ENCODE assay signal across 1 cellular context in genomic region chrX:66005832-66006449, GRCh38.
TF ChIP-seq lines count a peak whose summit lies in the region.

No MANE protein-coding gene starts in this region.

TF ChIP-seq in K562, 482 proteins besides CTCF, POLR2A, EP300 and RAD21 (continued from another document and continues in another):
- TF ChIP-seq HMBOX1 (IDR thresholded peaks at IDR 0.05) (peak; percentile 48; the same call in 1 of the 2 replicates), ZFP36 (IDR thresholded peaks at IDR 0.05; ENCODE audit: low read depth, low read length, partially characterized antibody) (no peak), ZNF280B (CRISPR knock-in tag; IDR thresholded peaks at IDR 0.05) (no peak), GATAD2A (IDR thresholded peaks at IDR 0.05) (peak; percentile 36; the same call in 1 of the 2 replicates), TEAD4 (IDR thresholded peaks at IDR 0.05; ENCODE audit: low read length) (peak; percentile 29; the same call in 1 of the 2 replicates), TEAD4 (CRISPR knock-in tag; IDR thresholded peaks at IDR 0.05; ENCODE audit: borderline replicate concordance) (no peak), ARID1B (IDR thresholded peaks at IDR 0.05) (peak; percentile 39), TCF15 (CRISPR knock-in tag; IDR thresholded peaks at IDR 0.05) (no peak), TAL1 (IDR thresholded peaks at IDR 0.05) (peak; percentile 15), CCNT2 (IDR thresholded peaks at IDR 0.05; ENCODE audit: borderline replicate concordance, extremely low read depth, insufficient read length, low read depth, low read length) (peak; percentile 61), ADNP (tag; IDR thresholded peaks at IDR 0.05) (no peak), RFX1 (IDR thresholded peaks at IDR 0.05) (peak; percentile 44), AFF1 (IDR thresholded peaks at IDR 0.05; ENCODE audit: low read depth in 1 of 2, partially characterized antibody in 2 of 2) (peak in 1 of 2 experiments; percentile 39), NR2F6 (CRISPR knock-in tag; IDR thresholded peaks at IDR 0.05) (no peak), MTA2 (IDR thresholded peaks at IDR 0.05; ENCODE audit: low read depth) (no peak), JUND (IDR thresholded peaks at IDR 0.05; ENCODE audit: borderline replicate concordance, low read depth, low read length) (no peak), JUND (tag; IDR thresholded peaks at IDR 0.05; ENCODE audit: borderline replicate concordance, low read depth, low read length) (peak; percentile 10; the same call in 2 of the 3 replicates), GATA2 (CRISPR knock-in tag; IDR thresholded peaks at IDR 0.05) (peak; percentile 88), ZNF354B (CRISPR knock-in tag; IDR thresholded peaks at IDR 0.05) (no peak), BRD4 (IDR thresholded peaks at IDR 0.05) (0 out of 2 replicates have a peak, but pooled peaks have one; percentile 62), HOXB6 (CRISPR knock-in tag; IDR thresholded peaks at IDR 0.05; ENCODE audit: borderline replicate concordance) (no peak), ELF4 (CRISPR knock-in tag; IDR thresholded peaks at IDR 0.05) (no peak), CHCHD3 (CRISPR knock-in tag; IDR thresholded peaks at IDR 0.05) (no peak), MTA3 (IDR thresholded peaks at IDR 0.05; ENCODE audit: borderline replicate concordance) (0 out of 2 replicates have a peak, but pooled peaks have one; percentile 36), STAT5B (CRISPR knock-in tag; IDR thresholded peaks at IDR 0.05) (no peak), MTF1 (CRISPR knock-in tag; IDR thresholded peaks at IDR 0.05; ENCODE audit: borderline replicate concordance) (no peak), SMC3 (conservative IDR thresholded peaks at IDR 0.05; ENCODE audit: insufficient read depth, low read depth, low read length) (no peak), GABPA (tag; conservative IDR thresholded peaks at IDR 0.05; ENCODE audit: low read depth) (peak; percentile 49), STAT5A (IDR thresholded peaks at IDR 0.05; ENCODE audit: borderline replicate concordance, low read length) (no peak), LEF1 (IDR thresholded peaks at IDR 0.05) (no peak), HSF4 (CRISPR knock-in tag; IDR thresholded peaks at IDR 0.05; ENCODE audit: borderline replicate concordance) (0 out of 2 replicates have a peak, but pooled peaks have one; percentile 40), HNRNPH1 (optimal IDR thresholded peaks at IDR 0.05; ENCODE audit: low read depth, low read length) (no peak), RFX7 (CRISPR knock-in tag; IDR thresholded peaks at IDR 0.05) (no peak), ZNF668 (CRISPR knock-in tag; IDR thresholded peaks at IDR 0.05) (no peak), HBP1 (CRISPR knock-in tag; IDR thresholded peaks at IDR 0.05) (no peak), NR2C1 (IDR thresholded peaks at IDR 0.05) (no peak), NR2C1 (tag; IDR thresholded peaks at IDR 0.05) (0 out of 2 replicates have a peak, but pooled peaks have one; percentile 18), ZNF584 (CRISPR knock-in tag; IDR thresholded peaks at IDR 0.05; ENCODE audit: low read depth) (0 out of 2 replicates have a peak, but pooled peaks have one; percentile 44), STAG1 (CRISPR knock-in tag; IDR thresholded peaks at IDR 0.05; ENCODE audit: borderline replicate concordance) (no peak), SMARCE1 (IDR thresholded peaks at IDR 0.05) (peak; percentile 65), MAFK (IDR thresholded peaks at IDR 0.05; ENCODE audit: low read length) (no peak), CLOCK (CRISPR knock-in tag; IDR thresholded peaks at IDR 0.05; ENCODE audit: borderline replicate concordance) (no peak), BCL6 (CRISPR knock-in tag; IDR thresholded peaks at IDR 0.05) (no peak), PTBP1 (IDR thresholded peaks at IDR 0.05; ENCODE audit: low read depth, low read length) (no peak), RBM34 (IDR thresholded peaks at IDR 0.05; ENCODE audit: borderline replicate concordance, insufficient read depth, low read length) (no peak), ZNF609 (CRISPR knock-in tag; IDR thresholded peaks at IDR 0.05; ENCODE audit: borderline replicate concordance) (no peak), PBX2 (CRISPR knock-in tag; IDR thresholded peaks at IDR 0.05; ENCODE audit: low read depth) (no peak), PBX2 (tag; conservative IDR thresholded peaks at IDR 0.05; ENCODE audit: low read depth) (peak; percentile 50; the same call in 1 of the 2 replicates), FOXP1 (CRISPR knock-in tag; IDR thresholded peaks at IDR 0.05) (no peak), SMARCA4 (IDR thresholded peaks at IDR 0.05) (peak; percentile 50; the same call in 1 of the 2 replicates), OTX1 (CRISPR knock-in tag; IDR thresholded peaks at IDR 0.05) (no peak), DNMT1 (IDR thresholded peaks at IDR 0.05) (no peak)
